Comparison of ENCODE assay signal across 23 cellular contexts in the genomic region with DNA sequence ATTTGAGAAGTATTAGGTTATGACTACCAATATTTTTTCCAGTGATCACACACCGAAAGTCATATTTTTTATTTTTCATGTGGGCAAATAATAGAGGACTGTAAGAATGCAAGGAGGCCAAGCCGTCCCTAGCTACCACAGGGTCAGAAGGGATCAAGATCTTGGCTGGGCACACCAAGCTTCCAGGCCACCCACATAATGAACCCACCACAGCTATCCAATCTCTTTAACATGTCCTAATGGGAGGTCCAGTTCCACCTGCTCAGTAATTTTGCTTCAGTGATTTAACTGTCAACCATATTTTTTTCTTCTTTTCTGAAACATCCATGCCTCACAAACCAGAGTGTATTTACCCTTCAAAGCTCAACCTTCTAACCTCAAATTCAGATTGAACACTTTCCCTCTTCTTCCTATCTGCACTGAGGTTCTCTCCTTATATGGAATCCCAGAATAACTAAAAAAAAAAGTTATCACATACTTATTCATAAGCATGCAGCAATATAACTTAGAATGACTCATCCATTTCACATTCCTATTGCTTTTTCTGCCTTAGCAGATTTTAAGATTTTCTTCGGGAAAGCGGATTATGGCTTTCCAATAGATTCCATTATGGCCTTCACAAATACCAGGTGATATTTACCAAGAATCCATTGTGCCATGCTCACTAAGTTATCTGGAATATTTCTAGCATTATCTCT. TPM values are rescaled to one million over a fixed set of nuclear protein-coding genes. Genes with fewer than 3 reads are reported as not detected.
DNase-seq lines count a peak whose midpoint lies in the region; ATAC-seq and TF ChIP-seq lines count a peak whose summit lies in the region.
"Had no signal": no experiment of that assay in that cellular context is flagged by ENCODE, and none has a peak within 500 bp of the region (broad histone marks: within the 10 kb centered on the region; RNA-seq: fewer than 3 reads in every experiment).

No MANE protein-coding gene starts in this region.

- no peak overlapping the region for H3K4me3 Mint-ChIP-seq in activated T-cell treated with anti-CD3 and anti-CD28 coated beads, Interleukin-2, amount 50 U/mL, for 72 hours
- no peak overlapping the region for H3K4me3 Mint-ChIP-seq in activated T-helper 1 cell treated with anti-CD3 and anti-CD28 coated beads, Interleukin-12 subunit alpha, Interleukin-12 subunit beta, Interleukin-2, Interleukin-4 antibody, amounts not matched to agents 30 ng/mL and 10 ng/mL and 1 ng/mL, durations not matched to agents 14 hours and 24 hours and 36 hours
- H3K4me3 Mint-ChIP-seq in activated CD4-positive, alpha-beta T cell treated with anti-CD3 and anti-CD28 coated beads, Interleukin-2, amount 10 ng/mL, durations not matched to agents 24 days and 14 days, result no peak overlapping the region
- H3K4me3 Mint-ChIP-seq: stimulated activated memory B cell treated with anti-CD40 and anti-IgM and Interleukin-4, amounts not matched to agents 10 μg/mL and 1 μg/mL and 100 μg/mL, for 72 hours had no signal

- TF ChIP-seq CTCF in fibroblast of pulmonary artery (IDR thresholded peaks at IDR 0.05; ENCODE audit: low read length, missing control alignments), result no peak

- H3K36me3 Mint-ChIP-seq in activated T-cell treated with anti-CD3 and anti-CD28 coated beads, Interleukin-2, amount 50 U/mL, for 72 hours (ENCODE audit: insufficient read depth in 2 of 2), result peaks cover 17 to 59% of the 10 kb centered on the region in 2 donors
- H3K36me3 Mint-ChIP-seq in activated T-helper 1 cell treated with anti-CD3 and anti-CD28 coated beads, Interleukin-12 subunit alpha, Interleukin-12 subunit beta, Interleukin-2, Interleukin-4 antibody, amounts not matched to agents 30 ng/mL and 10 ng/mL and 1 ng/mL, durations not matched to agents 14 hours and 24 hours and 36 hours (ENCODE audit: low read depth), result peaks cover 52% of the 10 kb centered on the region
- peaks cover 68% of the 10 kb centered on the region for H3K36me3 Mint-ChIP-seq in activated CD4-positive, alpha-beta T cell treated with anti-CD3 and anti-CD28 coated beads, Interleukin-2, amount 10 ng/mL, durations not matched to agents 24 days and 14 days (ENCODE audit: low read depth)

- H3K27ac Mint-ChIP-seq in activated T-cell treated with anti-CD3 and anti-CD28 coated beads, Interleukin-2, amount 50 U/mL, for 72 hours, result peak overlapping the region; percentile 18
- peak overlapping the region; percentile 18 for H3K27ac Mint-ChIP-seq in activated T-helper 1 cell treated with anti-CD3 and anti-CD28 coated beads, Interleukin-12 subunit alpha, Interleukin-12 subunit beta, Interleukin-2, Interleukin-4 antibody, amounts not matched to agents 30 ng/mL and 10 ng/mL and 1 ng/mL, durations not matched to agents 14 hours and 24 hours and 36 hours
- H3K27ac Mint-ChIP-seq in activated CD4-positive, alpha-beta T cell treated with anti-CD3 and anti-CD28 coated beads, Interleukin-2, amount 10 ng/mL, durations not matched to agents 24 days and 14 days, result no peak overlapping the region
- H3K27ac Mint-ChIP-seq: stimulated activated memory B cell treated with anti-CD40 and anti-IgM and Interleukin-4, amounts not matched to agents 10 μg/mL and 1 μg/mL and 100 μg/mL, for 72 hours had no signal

- H3K4me3 ChIP-seq in fibroblast of pulmonary artery (replicated peaks; ENCODE audit: low read depth, low read length), result no peak overlapping the region
- H3K4me3 ChIP-seq: MG63, tibial nerve had no signal

- DNase-seq in activated T-cell treated with anti-CD3 and anti-CD28 coated beads, Interleukin-2, amount 50 U/mL, for 72 hours, result no peak
- DNase-seq in activated T-cell treated with anti-CD3 and anti-CD28 coated beads, Interleukin-2, amount 50 U/mL, for 48 hours, result no peak
- DNase-seq in activated T-helper 1 cell treated with anti-CD3 and anti-CD28 coated beads, Interleukin-12 subunit alpha, Interleukin-12 subunit beta, Interleukin-2, Interleukin-4 antibody, amounts not matched to agents 30 ng/mL and 10 ng/mL and 1 ng/mL, durations not matched to agents 14 hours and 24 hours and 36 hours (ENCODE audit: low spot score), result no peak
- DNase-seq in fibroblast of pulmonary artery (ENCODE audit: low read depth), result peak; percentile 40
- no peak for DNase-seq in dermis blood vessel endothelial cell
- no peak for DNase-seq in activated CD4-positive, alpha-beta T cell treated with anti-CD3 and anti-CD28 coated beads, Interleukin-2, amount 10 ng/mL, durations not matched to agents 24 days and 14 days
- DNase-seq in RPMI8226, result no peak
- no peak for DNase-seq in DMS 273 (lab: John Stamatoyannopoulos, UW; ENCODE audit: unreplicated experiment)
- DNase-seq: activated effector memory CD4-positive, alpha-beta T cell treated with anti-CD3 and anti-CD28 coated beads, Interleukin-2, amount 50 U/mL, for 16 hours; amniotic stem cell; C1 segment of cervical spinal cord; DMS153; effector memory CD4-positive, alpha-beta T cell; MG63; NCI-H1436 treated with DMSO at 0.1 percent for 48 hours; NCI-H82; nucleus accumbens; PC-3; right cardiac atrium; T-helper 9 cell had no signal

- H3K27me3 Mint-ChIP-seq in activated T-cell treated with anti-CD3 and anti-CD28 coated beads, Interleukin-2, amount 50 U/mL, for 72 hours (ENCODE audit: low read depth), result no peaks in the 10 kb centered on the region
- H3K27me3 Mint-ChIP-seq in activated T-helper 1 cell treated with anti-CD3 and anti-CD28 coated beads, Interleukin-12 subunit alpha, Interleukin-12 subunit beta, Interleukin-2, Interleukin-4 antibody, amounts not matched to agents 30 ng/mL and 10 ng/mL and 1 ng/mL, durations not matched to agents 14 hours and 24 hours and 36 hours (ENCODE audit: insufficient read depth), result no peaks in the 10 kb centered on the region
- no peaks in the 10 kb centered on the region for H3K27me3 Mint-ChIP-seq in activated CD4-positive, alpha-beta T cell treated with anti-CD3 and anti-CD28 coated beads, Interleukin-2, amount 10 ng/mL, durations not matched to agents 24 days and 14 days
- H3K27me3 Mint-ChIP-seq: stimulated activated memory B cell treated with anti-CD40 and anti-IgM and Interleukin-4, amounts not matched to agents 10 μg/mL and 1 μg/mL and 100 μg/mL, for 72 hours had no signal

- intact Hi-C loops in activated T-helper 1 cell treated with anti-CD3 and anti-CD28 coated beads, Interleukin-12 subunit alpha, Interleukin-12 subunit beta, Interleukin-2, Interleukin-4 antibody, amounts not matched to agents 30 ng/mL and 10 ng/mL and 1 ng/mL, durations not matched to agents 14 hours and 24 hours and 36 hours (cut with micrococcal nuclease), result no loop called here
- intact Hi-C loops in activated CD4-positive, alpha-beta T cell treated with anti-CD3 and anti-CD28 coated beads, Interleukin-2, amount 10 ng/mL, durations not matched to agents 24 days and 14 days (cut with micrococcal nuclease), result no loop called here

- no peaks in the 10 kb centered on the region for H3K9me3 Mint-ChIP-seq in activated T-cell treated with anti-CD3 and anti-CD28 coated beads, Interleukin-2, amount 50 U/mL, for 72 hours
- H3K9me3 Mint-ChIP-seq in activated T-helper 1 cell treated with anti-CD3 and anti-CD28 coated beads, Interleukin-12 subunit alpha, Interleukin-12 subunit beta, Interleukin-2, Interleukin-4 antibody, amounts not matched to agents 30 ng/mL and 10 ng/mL and 1 ng/mL, durations not matched to agents 14 hours and 24 hours and 36 hours, result no peaks in the 10 kb centered on the region
- no peaks in the 10 kb centered on the region for H3K9me3 Mint-ChIP-seq in activated CD4-positive, alpha-beta T cell treated with anti-CD3 and anti-CD28 coated beads, Interleukin-2, amount 10 ng/mL, durations not matched to agents 24 days and 14 days
- H3K9me3 Mint-ChIP-seq: stimulated activated memory B cell treated with anti-CD40 and anti-IgM and Interleukin-4, amounts not matched to agents 10 μg/mL and 1 μg/mL and 100 μg/mL, for 72 hours had no signal

- H3K4me1 Mint-ChIP-seq in activated T-cell treated with anti-CD3 and anti-CD28 coated beads, Interleukin-2, amount 50 U/mL, for 72 hours (ENCODE audit: low read depth), result peaks cover 54% of the 10 kb centered on the region
- H3K4me1 Mint-ChIP-seq in activated T-helper 1 cell treated with anti-CD3 and anti-CD28 coated beads, Interleukin-12 subunit alpha, Interleukin-12 subunit beta, Interleukin-2, Interleukin-4 antibody, amounts not matched to agents 30 ng/mL and 10 ng/mL and 1 ng/mL, durations not matched to agents 14 hours and 24 hours and 36 hours (ENCODE audit: low read depth), result peaks cover 47% of the 10 kb centered on the region
- peaks cover 22% of the 10 kb centered on the region for H3K4me1 Mint-ChIP-seq in activated CD4-positive, alpha-beta T cell treated with anti-CD3 and anti-CD28 coated beads, Interleukin-2, amount 10 ng/mL, durations not matched to agents 24 days and 14 days

- no peak for ATAC-seq in activated T-cell treated with anti-CD3 and anti-CD28 coated beads, Interleukin-2, amount 50 U/mL, for 72 hours (replicated peaks in 1 of 2)
- ATAC-seq: activated CD4-positive, CD25-positive, alpha-beta regulatory T cell treated with anti-CD3 and anti-CD28 coated beads, Interleukin-2, amount 50 U/mL, for 24 hours; PC-3; right cardiac atrium; stimulated activated memory B cell treated with anti-CD40 and anti-IgM and Interleukin-4, amounts not matched to agents 10 μg/mL and 1 μg/mL and 100 μg/mL, for 72 hours had no signal

RNA-seq across cellular contexts. Expression of a gene that starts 12.2 kb away (rescaled TPM):
- total RNA-seq in activated T-cell treated with anti-CD3 and anti-CD28 coated beads, Interleukin-2, amount 50 U/mL, for 72 hours, result 10 to 100 TPM; 97.2 to 98.9 TPM
- total RNA-seq in activated T-helper 1 cell treated with anti-CD3 and anti-CD28 coated beads, Interleukin-12 subunit alpha, Interleukin-12 subunit beta, Interleukin-2, Interleukin-4 antibody, amounts not matched to agents 30 ng/mL and 10 ng/mL and 1 ng/mL, durations not matched to agents 14 hours and 24 hours and 36 hours, result 89.8 and 91.5 TPM in 2 replicates
- total RNA-seq in dermis blood vessel endothelial cell, result 51.0 and 71.6 TPM in 2 replicates
- 86.6 and 96.8 TPM in 2 replicates for total RNA-seq in activated CD4-positive, alpha-beta T cell treated with anti-CD3 and anti-CD28 coated beads, Interleukin-2, amount 10 ng/mL, durations not matched to agents 24 days and 14 days

RNA-seq across cellular contexts. Expression of a gene that starts 20.3 kb away (rescaled TPM):
- total RNA-seq in activated T-cell treated with anti-CD3 and anti-CD28 coated beads, Interleukin-2, amount 50 U/mL, for 72 hours, result under 1 TPM; 0.23 to 0.24 TPM
- 0.44 and 0.51 TPM in 2 replicates for total RNA-seq in activated T-helper 1 cell treated with anti-CD3 and anti-CD28 coated beads, Interleukin-12 subunit alpha, Interleukin-12 subunit beta, Interleukin-2, Interleukin-4 antibody, amounts not matched to agents 30 ng/mL and 10 ng/mL and 1 ng/mL, durations not matched to agents 14 hours and 24 hours and 36 hours
- total RNA-seq in dermis blood vessel endothelial cell, result 60.1 and 121 TPM in 2 replicates
- 0.24 and 0.30 TPM in 2 replicates for total RNA-seq in activated CD4-positive, alpha-beta T cell treated with anti-CD3 and anti-CD28 coated beads, Interleukin-2, amount 10 ng/mL, durations not matched to agents 24 days and 14 days

Comparison
In these comparisons a context has a peak if more than half of its experiments do, and no peak if none do; other contexts are left out.
1. RNA of a gene that starts 20.3 kb away (total RNA-seq): 60.1 to 121 TPM in dermis blood vessel endothelial cell; 0.44 to 0.51 TPM in activated T-helper 1 cell treated with anti-CD3 and anti-CD28 coated beads, Interleukin-12 subunit alpha, Interleukin-12 subunit beta, Interleukin-2, Interleukin-4 antibody, amounts not matched to agents 30 ng/mL and 10 ng/mL and 1 ng/mL, durations not matched to agents 14 hours and 24 hours and 36 hours, 0.24 to 0.30 TPM in activated CD4-positive, alpha-beta T cell treated with anti-CD3 and anti-CD28 coated beads, Interleukin-2, amount 10 ng/mL, durations not matched to agents 24 days and 14 days and 0.23 to 0.24 TPM in activated T-cell treated with anti-CD3 and anti-CD28 coated beads, Interleukin-2, amount 50 U/mL, for 72 hours; every median in the first group is over 10 times any median in the second.